Comparison of ENCODE assay signal across 8 cellular contexts in the genomic region with DNA sequence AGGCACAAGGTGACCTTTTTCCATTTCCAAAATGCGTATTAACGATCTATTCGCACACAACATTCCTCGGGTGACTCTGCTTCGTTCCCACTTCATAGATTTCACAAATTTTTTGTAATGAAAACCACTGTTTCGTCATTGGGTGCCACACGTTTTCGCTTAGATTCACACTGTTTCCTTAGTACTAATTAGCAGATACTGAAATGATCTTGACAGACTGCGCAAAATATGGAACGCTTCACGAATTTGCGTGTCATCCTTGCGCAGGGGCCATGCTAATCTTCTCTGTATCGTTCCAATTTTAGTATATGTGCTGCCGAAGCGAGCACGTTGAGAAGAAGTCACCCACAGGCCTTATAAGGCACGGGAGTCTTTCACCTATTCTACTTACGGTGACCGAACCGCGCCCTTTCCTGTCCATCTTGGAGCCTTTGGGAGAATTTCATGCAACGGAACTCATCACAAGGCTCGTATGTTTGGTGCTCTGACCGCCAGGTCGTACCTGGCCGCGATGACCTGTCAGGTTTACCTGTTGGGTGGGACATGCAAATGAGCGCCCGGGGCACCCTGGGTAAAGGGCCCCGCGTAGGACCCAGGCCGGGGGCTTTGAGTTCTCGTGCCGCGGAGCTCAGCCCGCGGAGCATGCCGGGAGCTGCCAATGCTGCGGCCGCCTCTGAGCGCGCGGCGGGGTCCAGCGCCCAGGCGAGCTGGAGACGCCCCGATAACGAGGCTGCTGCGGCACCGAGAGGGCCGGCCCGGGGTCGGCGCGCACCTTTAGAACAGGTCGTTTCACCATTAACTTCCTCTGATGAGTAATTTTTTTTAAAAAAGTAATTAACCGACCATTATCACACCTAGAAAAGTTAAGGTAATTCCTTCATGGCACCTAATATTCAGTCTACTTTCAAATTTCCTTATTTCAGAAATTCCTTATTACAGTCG. TPM values are rescaled to one million over a fixed set of nuclear protein-coding genes. Genes with fewer than 3 reads are reported as not detected.
A peak's percentile ranks its signal among the peaks of the same experiment; 100 is the strongest.
DNase-seq lines count a peak whose midpoint lies in the region; ATAC-seq and TF ChIP-seq lines count a peak whose summit lies in the region.

A gene (minus strand): TSS at position 329 of the 942 bp plus-strand sequence.

- H3K9ac ChIP-seq in DND-41 (ENCODE audit: low read depth, low read length) (peak within 1 kb of the TSS; percentile 49), KMS-11 (peak within 1 kb of the TSS; percentile 92)

- ATAC-seq in DND-41 (ENCODE audit: insufficient read depth, low read depth) (peak; percentile 87), GM21825 (IDR thresholded peaks at IDR 0.05; ENCODE audit: unreplicated experiment) (peak; percentile 63)
- peak; percentile 89 for ATAC-seq in stimulated activated naive CD8-positive, alpha-beta T cell treated with anti-CD3 and anti-CD28 coated beads, Interleukin-15, Interleukin-2, amounts not matched to agents 100 U/mL and 50 U/mL, for 24 hours

- TF ChIP-seq CTCF in DND-41 (IDR thresholded peaks at IDR 0.05; ENCODE audit: borderline replicate concordance, extremely low read depth, low read length, poor library complexity, severe bottlenecking) (no peak), KMS-11 (conservative IDR thresholded peaks at IDR 0.05; ENCODE audit: low read depth, low read length) (no peak), fibroblast of the aortic adventitia (IDR thresholded peaks at IDR 0.05; ENCODE audit: insufficient read depth, low read length) (no peak), nephron (IDR thresholded peaks at IDR 0.05; ENCODE audit: unreplicated experiment in 3 of 3) (no peak)

- H3K4me1 Mint-ChIP-seq in nephron: peaks cover 12% of the 10 kb centered on the region

- peak within 1 kb of the TSS; percentile 86 for H3K4me2 ChIP-seq in DND-41 (ENCODE audit: insufficient read depth, low read length)
- peak within 1 kb of the TSS; percentile 93 for H3K4me2 ChIP-seq in KMS-11

- H3K4me1 ChIP-seq in DND-41 (ENCODE audit: insufficient read depth, low read length) (peaks cover 37% of the 10 kb centered on the region), KMS-11 (ENCODE audit: low read depth, poor library complexity, severe bottlenecking) (peaks cover 36% of the 10 kb centered on the region)

- H3K4me3 ChIP-seq in DND-41 (ENCODE audit: low read depth in 1 of 2, low read length in 2 of 2): peak within 1 kb of the TSS; percentile 18 to 63; a peak in 3 of 4 replicates
- no peak within 1 kb of the TSS for H3K4me3 ChIP-seq in KMS-11 (IDR thresholded peaks at IDR 0.05; ENCODE audit: insufficient read depth, low read depth, low read length)
- peak within 1 kb of the TSS; percentile 70 for H3K4me3 ChIP-seq in fibroblast of the aortic adventitia (ENCODE audit: low read depth, low read length)

- H3K36me3 ChIP-seq in DND-41 (ENCODE audit: insufficient read depth, low read length) (no peaks in the 10 kb centered on the region), KMS-11 (ENCODE audit: insufficient read depth) (no peaks in the 10 kb centered on the region)

- peak; percentile 82 for DNase-seq in DND-41
- DNase-seq in RPMI7951 (ENCODE audit: low read depth): peak; percentile 71
- DNase-seq in activated T-helper 9 cell treated with anti-CD3 and anti-CD28 coated beads, Interleukin-2, amount 50 U/mL, for 16 hours (ENCODE audit: low read depth): peak; percentile 75
- peak; percentile 82 for DNase-seq in fibroblast of the aortic adventitia (ENCODE audit: low read depth)
- peak; percentile 86 for DNase-seq in stimulated activated naive CD8-positive, alpha-beta T cell treated with anti-CD3 and anti-CD28 coated beads, Interleukin-15, Interleukin-2, amounts not matched to agents 100 U/mL and 50 U/mL, for 24 hours

- peak within 1 kb of the TSS; percentile 99 to 100 (median 99) for H3K27ac Mint-ChIP-seq in nephron

- H3K27me3 ChIP-seq in DND-41 (ENCODE audit: insufficient read depth, low read length, poor library complexity) (peaks cover 45% of the 10 kb centered on the region), KMS-11 (ENCODE audit: insufficient read depth, low read depth) (no peaks in the 10 kb centered on the region)

- no peaks in the 10 kb centered on the region for H3K9me3 ChIP-seq in DND-41 (ENCODE audit: insufficient read depth, low read length, severe bottlenecking)

- H3K36me3 Mint-ChIP-seq in nephron (ENCODE audit: low read depth): no peaks in the 10 kb centered on the region

- no peaks in the 10 kb centered on the region for H3K9me3 Mint-ChIP-seq in nephron

- peaks cover 6% of the 10 kb centered on the region for H3K27me3 Mint-ChIP-seq in nephron (ENCODE audit: low read depth)

- H3K27ac ChIP-seq in DND-41 (ENCODE audit: low read length) (peak within 1 kb of the TSS; percentile 61; the same call in 1 of the 2 replicates), KMS-11 (peak within 1 kb of the TSS; percentile 85)

- H2AFZ ChIP-seq in DND-41 (ENCODE audit: low read depth, low read length) (peak within 1 kb of the TSS; percentile 50), KMS-11 (ENCODE audit: low read depth) (peak within 1 kb of the TSS; percentile 81)

- peak within 1 kb of the TSS; percentile 94 to 95 (median 94) for H3K4me3 Mint-ChIP-seq in nephron

- H4K20me1 ChIP-seq in DND-41 (ENCODE audit: insufficient read depth, low read length) (no peaks in the 10 kb centered on the region), KMS-11 (ENCODE audit: insufficient read depth) (no peaks in the 10 kb centered on the region)

- H3K79me2 ChIP-seq in DND-41 (ENCODE audit: insufficient read depth, low read length) (no peaks in the 10 kb centered on the region), KMS-11 (ENCODE audit: insufficient read depth, low read depth) (no peaks in the 10 kb centered on the region)

RNA-seq across cellular contexts. Expression of the gene that starts here (rescaled TPM):
- not detected in 2 replicates for total RNA-seq in RPMI7951 (2014; rRNA removed; shearing (Covaris generic))
- not detected in 2 replicates for total RNA-seq in fibroblast of the aortic adventitia (ENCODE audit: low replicate concordance)

Comparison
In these comparisons a context has a peak if more than half of its experiments do, and no peak if none do; other contexts are left out.
1. Peak in DNase-seq in RPMI7951; RNA of the gene not detected or under 1 TPM.
2. Peak in DNase-seq and H3K4me3 ChIP-seq in fibroblast of the aortic adventitia; RNA of the gene not detected or under 1 TPM.